In the genomic region with DNA sequence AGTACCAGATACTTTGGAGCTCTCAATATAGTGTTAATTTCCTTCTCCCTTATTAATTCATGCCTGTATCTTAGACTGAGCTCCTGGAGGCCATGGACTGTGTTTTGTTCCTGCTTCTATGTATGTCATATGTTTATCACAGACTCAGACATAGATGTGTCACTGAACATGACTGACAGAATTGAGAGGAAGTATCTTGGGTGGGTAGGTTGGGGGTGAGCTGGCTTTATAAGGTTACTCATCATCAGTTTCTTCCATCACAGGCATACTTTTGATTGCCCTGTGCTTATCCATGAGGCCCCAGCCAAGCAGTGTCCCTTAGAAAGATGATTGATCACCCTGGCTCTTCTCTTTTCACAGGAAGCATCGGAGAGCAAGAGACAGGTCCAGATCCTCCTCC, we compare ENCODE assay signal across 11 cellular contexts. TPM values are rescaled to one million over a fixed set of nuclear protein-coding genes. Genes with fewer than 3 reads are reported as not detected.
DNase-seq lines count a peak whose midpoint lies in the region; ATAC-seq, FAIRE-seq and TF ChIP-seq lines count a peak whose summit lies in the region.
"Had no signal": no experiment of that assay in that cellular context is flagged by ENCODE, and none has a peak within 500 bp of the region (broad histone marks: within the 10 kb centered on the region; RNA-seq: fewer than 3 reads in every experiment).

No MANE protein-coding gene starts in this region.

- POLR2A ChIA-PET in CD4-positive, alpha-beta T cell (lab: Charles Lee): no interaction called here
- POLR2A ChIA-PET in PC-3 (lab: Charles Lee; ENCODE audit: unreplicated experiment): interaction anchor here (0.6 kb wide), 2 partner anchors 8 to 76 kb away, joined by 4 to 6 read pairs; partner anchors contain the start of gene THRAP3

- intact Hi-C loops in CD4-positive, alpha-beta T cell (cut with DNase I, micrococcal nuclease): loop anchor here in 1 of 2 experiments (5.0 kb wide), 1 partner anchor 148 kb away; no protein-coding TSS in a partner anchor
- intact Hi-C loops in PC-3 (cut with micrococcal nuclease): loop anchor here (1.0 to 2.0 kb wide), 2 partner anchors 76 to 86 kb away; partner anchors contain the start of gene THRAP3
- intact Hi-C loops in pancreas (cut with DNase I): no loop called here

- H3F3A ChIP-seq in PC-3 (ENCODE audit: low read length, unreplicated experiment): peaks cover 11% of the 10 kb centered on the region

- peak overlapping the region; percentile 17 for H3K27ac ChIP-seq in CD4-positive, alpha-beta T cell (ENCODE audit: low read depth, low read length)
- H3K27ac ChIP-seq in PC-3 (ENCODE audit: low read length) (peak overlapping the region; percentile 86), duodenal mucosa (ENCODE audit: low read depth, low read length) (peak overlapping the region; percentile 54), pancreas (peak overlapping the region; percentile 39 to 80 (median 58))

- no peaks in the 10 kb centered on the region for H3K9me3 Mint-ChIP-seq in CD4-positive, alpha-beta T cell

- H3K9me2 ChIP-seq in PC-3 (replicated peaks; ENCODE audit: low read length): no peaks in the 10 kb centered on the region

- no peak overlapping the region for H2AFZ ChIP-seq in PC-3 (ENCODE audit: low read length)

- BruUV-seq in PC-3 (replicated peaks; lab: Mats Ljungman, UMichigan): no TSS peak

- H3K27me3 ChIP-seq in CD4-positive, alpha-beta T cell (ENCODE audit: control insufficient read depth, insufficient read depth, low read length): no peaks in the 10 kb centered on the region
- H3K27me3 ChIP-seq in PC-3 (ENCODE audit: low read length): no peaks in the 10 kb centered on the region
- no peaks in the 10 kb centered on the region for H3K27me3 ChIP-seq in duodenal mucosa (ENCODE audit: control insufficient read depth in 1 of 2, insufficient read depth in 2 of 2, low read length in 2 of 2)
- H3K27me3 ChIP-seq in pancreas: no peaks in the 10 kb centered on the region

- H3K9ac ChIP-seq in PC-3 (ENCODE audit: low read length) (peak overlapping the region; percentile 47), duodenal mucosa (ENCODE audit: low read depth in 1 of 2, low read length in 2 of 2) (peak overlapping the region in 1 of 2 donors; percentile 29)

- CTCF ChIA-PET in CD4-positive, alpha-beta T cell (lab: Charles Lee): interaction anchor here (0.8 to 1.6 kb wide), 6 partner anchors 10 to 151 kb away, joined by 3 to 9 read pairs (median 6); partner anchors contain the start of gene TRAPPC3
- CTCF ChIA-PET in PC-3 (lab: Charles Lee): interaction anchor here (0.5 to 1.1 kb wide), 16 partner anchors 11 to 763 kb away, joined by 3 to 11 read pairs (median 3); partner anchors contain the start of genes THRAP3 and TRAPPC3

- H3K4me3 Mint-ChIP-seq in CD4-positive, alpha-beta T cell: no peak overlapping the region

- peak; percentile 15 for ATAC-seq in CD4-positive, alpha-beta T cell (ENCODE audit: poor library complexity)
- ATAC-seq in PC-3 (peak; percentile 29), pancreas (peak in 1 of 4 donors; percentile 11), GM19023 (IDR thresholded peaks at IDR 0.05; ENCODE audit: unreplicated experiment) (no peak), HG03439 (IDR thresholded peaks at IDR 0.05; ENCODE audit: unreplicated experiment) (no peak)

- WGBS in pancreas, 2 donors: 90% methylated on average over 1 of the region's 1 CpG

- H4K20me1 ChIP-seq in PC-3 (ENCODE audit: low read length): 0 out of 2 replicates have a peak, but pooled peaks cover 4% of the 10 kb centered on the region

- H3K79me2 ChIP-seq in PC-3 (ENCODE audit: low read length): peaks cover 15% of the 10 kb centered on the region

- no peak for DNase-seq in CD4-positive, alpha-beta T cell
- DNase-seq in PC-3: peak; percentile 76
- no peak for DNase-seq in pancreas
- DNase-seq in NCI-H510A (lab: John Stamatoyannopoulos, UW): no peak
- DNase-seq in activated gamma-delta T cell treated with Interleukin-2 at 50 U/mL for 16 hours: no peak
- DNase-seq: NCI-H524 treated with DMSO at 0.1 percent for 48 hours had no signal

- H3K4me1 ChIP-seq in PC-3 (ENCODE audit: insufficient read depth, low read length) (peaks cover 33% of the 10 kb centered on the region), duodenal mucosa (ENCODE audit: control insufficient read depth in 1 of 2, insufficient read depth in 2 of 2, low read length in 2 of 2) (peaks cover 9 to 19% of the 10 kb centered on the region in 2 donors), pancreas (peaks cover 0 to 4% (median 0%) of the 10 kb centered on the region in 3 donors)

- peaks cover 6% of the 10 kb centered on the region for H3K4me1 Mint-ChIP-seq in CD4-positive, alpha-beta T cell (ENCODE audit: low read depth)

- H3K36me3 Mint-ChIP-seq in CD4-positive, alpha-beta T cell (ENCODE audit: low read depth): peaks cover 86% of the 10 kb centered on the region

- H3K27me3 Mint-ChIP-seq in CD4-positive, alpha-beta T cell: no peaks in the 10 kb centered on the region

- no peaks in the 10 kb centered on the region for H3K9me3 ChIP-seq in CD4-positive, alpha-beta T cell (ENCODE audit: control insufficient read depth, low read length)
- H3K9me3 ChIP-seq in PC-3 (ENCODE audit: low read length): no peaks in the 10 kb centered on the region
- no peaks in the 10 kb centered on the region for H3K9me3 ChIP-seq in duodenal mucosa (ENCODE audit: control insufficient read depth in 1 of 2, low read length in 2 of 2)
- H3K9me3 ChIP-seq in pancreas: no peaks in the 10 kb centered on the region

- no peak for FAIRE-seq in pancreas (lab: Jason Lieb, UNC)
- FAIRE-seq: colon, G401.6 had no signal

- peaks cover 51% of the 10 kb centered on the region for H3K36me3 ChIP-seq in PC-3 (ENCODE audit: low read depth, low read length)
- H3K36me3 ChIP-seq in duodenal mucosa (ENCODE audit: control insufficient read depth in 1 of 2, insufficient read depth in 2 of 2, low read length in 2 of 2): peaks cover 37 to 79% of the 10 kb centered on the region in 2 donors
- peaks cover 0 to 49% (median 20%) of the 10 kb centered on the region in 3 donors for H3K36me3 ChIP-seq in pancreas

- H3K27ac Mint-ChIP-seq in CD4-positive, alpha-beta T cell: peak overlapping the region; percentile 28

- peak overlapping the region; percentile 68 for H3K4me2 ChIP-seq in PC-3 (ENCODE audit: low read length)

- H3K4me3 ChIP-seq in PC-3 (ENCODE audit: low read length) (peak overlapping the region; percentile 19; the same call in 1 of the 2 replicates), duodenal mucosa (ENCODE audit: low read depth in 1 of 2, low read length in 2 of 2) (peak overlapping the region in 1 of 2 donors; percentile 4), pancreas (no peak overlapping the region)

- no peak for TF ChIP-seq CTCF in CD4-positive, alpha-beta T cell (IDR thresholded peaks at IDR 0.05)
- TF ChIP-seq CTCF in PC-3 (conservative IDR thresholded peaks at IDR 0.05; ENCODE audit: low read depth, low read length) (no peak), pancreas (IDR thresholded peaks at IDR 0.05) (no peak)

RNA-seq across cellular contexts. Expression of gene SH3D21, which starts 5.6 kb away (rescaled TPM):
- 1 to 10 TPM; 1.9 to 2.6 TPM for total RNA-seq in CD4-positive, alpha-beta T cell
- total RNA-seq in PC-3 (2014; rRNA removed) (11.3 and 16.4 TPM in 2 replicates), pancreas (1 to 10 TPM in 2 of 6 donors, under 1 TPM in 4; 0.41 to 1.7 (median 0.58) TPM)
- polyA plus RNA-seq in pancreas: 1 to 10 TPM; 1.7 to 2.6 TPM

RNA-seq across cellular contexts. Expression of gene EVA1B, which starts 22.9 kb away (rescaled TPM):
- 1 to 10 TPM; 1.5 to 1.8 TPM for total RNA-seq in CD4-positive, alpha-beta T cell
- total RNA-seq in PC-3 (2014; rRNA removed): 89.1 and 104 TPM in 2 replicates
- 10 to 100 TPM in 1 of 6 donors, 1 to 10 TPM in 5; 3.3 to 11.4 (median 3.9) TPM for total RNA-seq in pancreas
- 10 to 100 TPM; 13.3 to 14.0 TPM for polyA plus RNA-seq in pancreas

Comparison
In these comparisons a context has a peak if more than half of its experiments do, and no peak if none do; other contexts are left out.
1. ATAC-seq: peak in CD4-positive, alpha-beta T cell (single experiment) and PC-3 (single experiment); none in GM19023 (single experiment) and HG03439 (single experiment).
2. H3K27ac ChIP-seq: peak in every context shown above with its lines; median percentile 86 in PC-3; 58 in pancreas; 54 in duodenal mucosa; 17 in CD4-positive, alpha-beta T cell.